In the genomic region with DNA sequence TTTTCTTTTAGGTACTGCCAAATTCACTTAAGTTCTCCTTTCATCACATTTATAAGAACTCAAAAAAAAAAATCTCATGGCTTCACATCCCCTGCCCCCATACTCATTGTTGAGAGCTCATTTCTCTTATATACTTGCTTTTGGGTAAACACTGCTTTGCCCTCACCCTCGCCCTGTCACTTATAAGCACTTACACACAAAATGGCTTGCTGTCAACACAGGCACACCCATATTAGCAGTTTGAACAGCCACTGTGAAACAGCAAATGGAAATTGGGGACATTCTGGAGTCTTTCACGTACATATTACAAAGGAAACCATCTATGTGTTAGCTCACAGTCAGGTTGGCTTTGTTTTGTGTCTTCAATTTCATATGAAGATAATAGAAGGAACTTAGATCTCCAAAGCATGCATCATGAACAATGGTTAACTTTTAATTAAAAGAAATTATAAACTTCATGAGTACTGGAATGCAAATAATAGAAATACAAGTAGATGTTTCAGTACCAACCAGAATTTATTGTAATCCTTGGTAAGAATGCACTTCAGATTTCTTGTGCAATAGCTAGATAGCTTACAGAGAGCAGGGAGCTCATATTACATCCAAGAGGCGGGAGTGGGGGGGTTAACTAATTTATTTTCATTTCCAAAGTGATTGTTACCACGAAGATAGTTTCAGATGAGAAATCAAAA, we compare ENCODE assay signal across 14 cellular contexts.
A peak's percentile ranks its signal among the peaks of the same experiment; 100 is the strongest.
DNase-seq lines count a peak whose midpoint lies in the region; ATAC-seq, FAIRE-seq and TF ChIP-seq lines count a peak whose summit lies in the region.
"Had no signal": no experiment of that assay in that cellular context is flagged by ENCODE, and none has a peak within 500 bp of the region (broad histone marks: within the 10 kb centered on the region; RNA-seq: fewer than 3 reads in every experiment).

No MANE protein-coding gene starts in this region.

- peak; percentile 90 for ATAC-seq in left lung
- ATAC-seq in upper lobe of right lung, result peak; percentile 73
- no peak for ATAC-seq in Right ventricle myocardium inferior
- ATAC-seq in HG03196 (IDR thresholded peaks at IDR 0.05; ENCODE audit: unreplicated experiment), result no peak
- ATAC-seq: CD8-positive, alpha-beta T cell; Panc1 had no signal

- no peak for TF ChIP-seq EP300 in Ishikawa (IDR thresholded peaks at IDR 0.05; ENCODE audit: borderline replicate concordance)

- H3K27ac ChIP-seq in left lung (peak overlapping the region; percentile 15 to 56), upper lobe of right lung (no peak overlapping the region)

- H3K36me3 ChIP-seq in bronchial epithelial cell (ENCODE audit: control insufficient read depth, insufficient read depth, low read length) (no peaks in the 10 kb centered on the region), left lung (no peaks in the 10 kb centered on the region), upper lobe of right lung (no peaks in the 10 kb centered on the region)
- H3K36me3 ChIP-seq: BE2C had no signal

- no peak for TF ChIP-seq RAD21 in Ishikawa (IDR thresholded peaks at IDR 0.05; ENCODE audit: low read depth)

- no peak for FAIRE-seq in bronchial epithelial cell (lab: Jason Lieb, UNC)

- H3K9me3 ChIP-seq in left lung (peaks cover 0 to 2% of the 10 kb centered on the region in 2 donors), upper lobe of right lung (no peaks in the 10 kb centered on the region)
- H3K9me3 ChIP-seq: BE2C had no signal

- TF ChIP-seq CTCF in bronchial epithelial cell (IDR thresholded peaks at IDR 0.05; ENCODE audit: insufficient read depth, low read length, severe bottlenecking), result no peak
- TF ChIP-seq CTCF in left lung (IDR thresholded peaks at IDR 0.05), result no peak
- no peak for TF ChIP-seq CTCF in upper lobe of right lung (IDR thresholded peaks at IDR 0.05)

- DNase-seq in bronchial epithelial cell (ENCODE audit: low read depth) (peak; percentile 27), left lung (no peak), upper lobe of right lung (no peak), Right ventricle myocardium inferior (ENCODE audit: missing footprints) (no peak), NCI-H345 (lab: John Stamatoyannopoulos, UW) (no peak)
- DNase-seq: BE2C; CD8-positive, alpha-beta T cell; KG1; NCI-H1436; NCI-H2029; NCI-H510A treated with DMSO at 0.1 percent for 48 hours had no signal

- H3K27me3 ChIP-seq in bronchial epithelial cell (ENCODE audit: control insufficient read depth, insufficient read depth, low read length) (no peaks in the 10 kb centered on the region), left lung (no peaks in the 10 kb centered on the region), upper lobe of right lung (no peaks in the 10 kb centered on the region)
- H3K27me3 ChIP-seq: BE2C had no signal

- intact Hi-C loops in left lung (cut with DNase I), result no loop called here
- intact Hi-C loops in upper lobe of right lung (cut with DNase I), result no loop called here
- intact Hi-C loops in Right ventricle myocardium inferior (cut with DNase I), result no loop called here

- H3K4me3 ChIP-seq in bronchial epithelial cell (ENCODE audit: low read depth, low read length) (no peak overlapping the region), left lung (no peak overlapping the region), upper lobe of right lung (no peak overlapping the region)

- H3K4me1 ChIP-seq in left lung, result peaks cover 7 to 14% of the 10 kb centered on the region in 2 donors
- H3K4me1 ChIP-seq in upper lobe of right lung, result no peaks in the 10 kb centered on the region
- H3K4me1 ChIP-seq: BE2C had no signal

TF ChIP-seq in Ishikawa, 13 proteins besides CTCF, POLR2A, EP300 and RAD21:
- TF ChIP-seq CEBPB (IDR thresholded peaks at IDR 0.05), result peak; percentile 95
- TF ChIP-seq EGR1 (IDR thresholded peaks at IDR 0.05), result no peak

Comparison
In these comparisons a context has a peak if more than half of its experiments do, and no peak if none do; other contexts are left out.
1. ATAC-seq: peak in left lung (single experiment) and upper lobe of right lung (single experiment); none in Right ventricle myocardium inferior (single experiment) and HG03196 (single experiment).